In genomic region chr3:125582707-125583106, GRCh38 we compare ENCODE assay signal across 10 cellular contexts. TPM values are rescaled to one million over a fixed set of nuclear protein-coding genes. Genes with fewer than 3 reads are reported as not detected.
DNase-seq lines count a peak whose midpoint lies in the region; ATAC-seq and TF ChIP-seq lines count a peak whose summit lies in the region.
"Had no signal": no experiment of that assay in that cellular context is flagged by ENCODE, and none has a peak within 500 bp of the region (broad histone marks: within the 10 kb centered on the region; RNA-seq: fewer than 3 reads in every experiment).

No MANE protein-coding gene starts in this region.

- H3K4me3 ChIP-seq in GM12875 (ENCODE audit: low read depth, low read length) (no peak overlapping the region), fibroblast of the aortic adventitia (ENCODE audit: low read depth, low read length) (no peak overlapping the region), coronary artery (no peak overlapping the region)

- H3K27ac ChIP-seq in coronary artery = no peak overlapping the region

- TF ChIP-seq CTCF in GM12875 (IDR thresholded peaks at IDR 0.05; ENCODE audit: borderline replicate concordance, insufficient read depth, low read depth, low read length) (0 out of 2 replicates have a peak, but pooled peaks have one; percentile 3), fibroblast of the aortic adventitia (IDR thresholded peaks at IDR 0.05; ENCODE audit: insufficient read depth, low read length) (no peak), coronary artery (IDR thresholded peaks at IDR 0.05) (no peak)

- ATAC-seq in HG03280 (IDR thresholded peaks at IDR 0.05; ENCODE audit: unreplicated experiment) = no peak

- DNase-seq in DMS 273 (lab: John Stamatoyannopoulos, UW; ENCODE audit: unreplicated experiment) (peak; percentile 50), DMS 273 treated with DMSO at 0.1 percent for 48 hours (lab: John Stamatoyannopoulos, UW) (no peak), NCI-H69 (lab: John Stamatoyannopoulos, UW) (peak; percentile 3), fibroblast of the aortic adventitia (ENCODE audit: low read depth) (peak; percentile 15), coronary artery (ENCODE audit: low spot score) (no peak)
- no peak for DNase-seq in stimulated activated CD4-positive, alpha-beta T cell treated with anti-CD3 and anti-CD28 coated beads, Interleukin-12 subunit alpha, Interleukin-12 subunit beta, amount 100 ng/mL, for 4 hours
- DNase-seq: activated effector memory CD4-positive, alpha-beta T cell treated with Interleukin-2 at 50 U/mL for 16 hours; kidney had no signal

RNA-seq across cellular contexts. Expression of gene OSBPL11, which starts 12.6 kb away (rescaled TPM):
- total RNA-seq in fibroblast of the aortic adventitia (ENCODE audit: low replicate concordance) = 4.7 and 13.5 TPM in 2 replicates

Comparison
In these comparisons a context has a peak if more than half of its experiments do, and no peak if none do; other contexts are left out.
1. DNase-seq: peak in DMS 273 (single experiment), NCI-H69 (single experiment) and fibroblast of the aortic adventitia (single experiment); none in DMS 273 treated with DMSO at 0.1 percent for 48 hours (single experiment), coronary artery (single experiment) and stimulated activated CD4-positive, alpha-beta T cell treated with anti-CD3 and anti-CD28 coated beads, Interleukin-12 subunit alpha, Interleukin-12 subunit beta, amount 100 ng/mL, for 4 hours (single experiment).